1 cellular context compared by ENCODE assay signal in the genomic region with DNA sequence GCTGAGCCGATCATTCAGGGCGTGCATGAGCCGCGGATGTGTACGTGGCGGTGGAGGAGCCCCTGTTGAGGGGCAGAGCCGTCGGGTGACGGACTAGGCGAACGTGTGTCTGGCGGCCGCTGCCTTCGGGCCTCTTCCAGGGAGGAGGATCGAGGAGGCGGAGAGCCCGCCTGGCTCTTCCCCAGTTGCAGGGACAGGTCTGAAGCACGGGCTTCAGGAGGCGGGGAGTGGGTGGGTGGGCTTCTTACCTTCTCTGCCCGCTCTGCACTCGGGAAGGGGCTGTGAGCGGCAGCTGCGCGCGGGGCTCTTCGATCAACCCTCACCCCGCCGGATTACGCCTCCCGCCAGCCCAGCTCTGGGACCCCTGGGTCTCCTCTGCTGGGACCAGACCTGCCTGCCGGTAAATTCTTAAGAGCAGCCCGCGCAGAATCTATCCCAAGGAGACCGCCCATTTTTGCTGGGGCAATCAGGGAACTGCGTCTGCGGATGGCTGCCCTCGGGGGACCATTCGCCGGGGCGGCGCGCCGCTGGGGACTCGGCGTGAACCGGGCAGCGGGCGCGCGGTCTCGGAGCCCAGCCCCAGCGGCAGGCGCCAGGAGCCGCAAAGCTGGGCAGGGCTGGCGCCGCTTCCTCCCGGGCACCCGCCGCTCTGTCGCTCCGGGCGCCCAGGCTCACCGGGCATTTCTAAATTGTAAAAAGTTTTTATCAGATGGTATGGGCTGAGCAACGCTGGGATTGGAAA.
TF ChIP-seq lines count a peak whose summit lies in the region.

No MANE protein-coding gene starts in this region.

TF ChIP-seq in GM23338, 12 proteins besides CTCF, POLR2A, EP300 and RAD21 (continued from another document):
- TF ChIP-seq, protein P1, sequence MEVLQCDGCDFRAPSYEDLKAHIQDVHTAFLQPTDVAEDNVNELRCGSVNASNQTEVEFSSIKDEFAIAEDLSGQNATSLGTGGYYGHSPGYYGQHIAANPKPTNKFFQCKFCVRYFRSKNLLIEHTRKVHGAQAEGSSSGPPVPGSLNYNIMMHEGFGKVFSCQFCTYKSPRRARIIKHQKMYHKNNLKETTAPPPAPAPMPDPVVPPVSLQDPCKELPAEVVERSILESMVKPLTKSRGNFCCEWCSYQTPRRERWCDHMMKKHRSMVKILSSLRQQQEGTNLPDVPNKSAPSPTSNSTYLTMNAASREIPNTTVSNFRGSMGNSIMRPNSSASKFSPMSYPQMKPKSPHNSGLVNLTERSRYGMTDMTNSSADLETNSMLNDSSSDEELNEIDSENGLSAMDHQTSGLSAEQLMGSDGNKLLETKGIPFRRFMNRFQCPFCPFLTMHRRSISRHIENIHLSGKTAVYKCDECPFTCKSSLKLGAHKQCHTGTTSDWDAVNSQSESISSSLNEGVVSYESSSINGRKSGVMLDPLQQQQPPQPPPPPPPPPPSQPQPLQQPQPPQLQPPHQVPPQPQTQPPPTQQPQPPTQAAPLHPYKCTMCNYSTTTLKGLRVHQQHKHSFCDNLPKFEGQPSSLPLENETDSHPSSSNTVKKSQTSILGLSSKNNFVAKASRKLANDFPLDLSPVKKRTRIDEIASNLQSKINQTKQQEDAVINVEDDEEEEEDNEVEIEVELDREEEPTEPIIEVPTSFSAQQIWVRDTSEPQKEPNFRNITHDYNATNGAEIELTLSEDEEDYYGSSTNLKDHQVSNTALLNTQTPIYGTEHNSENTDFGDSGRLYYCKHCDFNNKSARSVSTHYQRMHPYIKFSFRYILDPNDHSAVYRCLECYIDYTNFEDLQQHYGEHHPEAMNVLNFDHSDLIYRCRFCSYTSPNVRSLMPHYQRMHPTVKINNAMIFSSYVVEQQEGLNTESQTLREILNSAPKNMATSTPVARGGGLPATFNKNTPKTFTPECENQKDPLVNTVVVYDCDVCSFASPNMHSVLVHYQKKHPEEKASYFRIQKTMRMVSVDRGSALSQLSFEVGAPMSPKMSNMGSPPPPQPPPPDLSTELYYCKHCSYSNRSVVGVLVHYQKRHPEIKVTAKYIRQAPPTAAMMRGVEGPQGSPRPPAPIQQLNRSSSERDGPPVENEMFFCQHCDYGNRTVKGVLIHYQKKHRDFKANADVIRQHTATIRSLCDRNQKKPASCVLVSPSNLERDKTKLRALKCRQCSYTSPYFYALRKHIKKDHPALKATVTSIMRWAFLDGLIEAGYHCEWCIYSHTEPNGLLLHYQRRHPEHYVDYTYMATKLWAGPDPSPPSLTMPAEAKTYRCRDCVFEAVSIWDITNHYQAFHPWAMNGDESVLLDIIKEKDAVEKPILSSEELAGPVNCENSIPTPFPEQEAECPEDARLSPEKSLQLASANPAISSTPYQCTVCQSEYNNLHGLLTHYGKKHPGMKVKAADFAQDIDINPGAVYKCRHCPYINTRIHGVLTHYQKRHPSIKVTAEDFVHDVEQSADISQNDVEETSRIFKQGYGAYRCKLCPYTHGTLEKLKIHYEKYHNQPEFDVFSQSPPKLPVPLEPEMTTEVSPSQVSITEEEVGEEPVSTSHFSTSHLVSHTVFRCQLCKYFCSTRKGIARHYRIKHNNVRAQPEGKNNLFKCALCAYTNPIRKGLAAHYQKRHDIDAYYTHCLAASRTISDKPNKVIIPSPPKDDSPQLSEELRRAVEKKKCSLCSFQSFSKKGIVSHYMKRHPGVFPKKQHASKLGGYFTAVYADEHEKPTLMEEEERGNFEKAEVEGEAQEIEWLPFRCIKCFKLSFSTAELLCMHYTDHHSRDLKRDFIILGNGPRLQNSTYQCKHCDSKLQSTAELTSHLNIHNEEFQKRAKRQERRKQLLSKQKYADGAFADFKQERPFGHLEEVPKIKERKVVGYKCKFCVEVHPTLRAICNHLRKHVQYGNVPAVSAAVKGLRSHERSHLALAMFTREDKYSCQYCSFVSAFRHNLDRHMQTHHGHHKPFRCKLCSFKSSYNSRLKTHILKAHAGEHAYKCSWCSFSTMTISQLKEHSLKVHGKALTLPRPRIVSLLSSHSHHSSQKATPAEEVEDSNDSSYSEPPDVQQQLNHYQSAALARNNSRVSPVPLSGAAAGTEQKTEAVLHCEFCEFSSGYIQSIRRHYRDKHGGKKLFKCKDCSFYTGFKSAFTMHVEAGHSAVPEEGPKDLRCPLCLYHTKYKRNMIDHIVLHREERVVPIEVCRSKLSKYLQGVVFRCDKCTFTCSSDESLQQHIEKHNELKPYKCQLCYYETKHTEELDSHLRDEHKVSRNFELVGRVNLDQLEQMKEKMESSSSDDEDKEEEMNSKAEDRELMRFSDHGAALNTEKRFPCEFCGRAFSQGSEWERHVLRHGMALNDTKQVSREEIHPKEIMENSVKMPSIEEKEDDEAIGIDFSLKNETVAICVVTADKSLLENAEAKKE (CRISPR knock-in tag; IDR thresholded peaks at IDR 0.05) = no peak
- TF ChIP-seq, protein P2, sequence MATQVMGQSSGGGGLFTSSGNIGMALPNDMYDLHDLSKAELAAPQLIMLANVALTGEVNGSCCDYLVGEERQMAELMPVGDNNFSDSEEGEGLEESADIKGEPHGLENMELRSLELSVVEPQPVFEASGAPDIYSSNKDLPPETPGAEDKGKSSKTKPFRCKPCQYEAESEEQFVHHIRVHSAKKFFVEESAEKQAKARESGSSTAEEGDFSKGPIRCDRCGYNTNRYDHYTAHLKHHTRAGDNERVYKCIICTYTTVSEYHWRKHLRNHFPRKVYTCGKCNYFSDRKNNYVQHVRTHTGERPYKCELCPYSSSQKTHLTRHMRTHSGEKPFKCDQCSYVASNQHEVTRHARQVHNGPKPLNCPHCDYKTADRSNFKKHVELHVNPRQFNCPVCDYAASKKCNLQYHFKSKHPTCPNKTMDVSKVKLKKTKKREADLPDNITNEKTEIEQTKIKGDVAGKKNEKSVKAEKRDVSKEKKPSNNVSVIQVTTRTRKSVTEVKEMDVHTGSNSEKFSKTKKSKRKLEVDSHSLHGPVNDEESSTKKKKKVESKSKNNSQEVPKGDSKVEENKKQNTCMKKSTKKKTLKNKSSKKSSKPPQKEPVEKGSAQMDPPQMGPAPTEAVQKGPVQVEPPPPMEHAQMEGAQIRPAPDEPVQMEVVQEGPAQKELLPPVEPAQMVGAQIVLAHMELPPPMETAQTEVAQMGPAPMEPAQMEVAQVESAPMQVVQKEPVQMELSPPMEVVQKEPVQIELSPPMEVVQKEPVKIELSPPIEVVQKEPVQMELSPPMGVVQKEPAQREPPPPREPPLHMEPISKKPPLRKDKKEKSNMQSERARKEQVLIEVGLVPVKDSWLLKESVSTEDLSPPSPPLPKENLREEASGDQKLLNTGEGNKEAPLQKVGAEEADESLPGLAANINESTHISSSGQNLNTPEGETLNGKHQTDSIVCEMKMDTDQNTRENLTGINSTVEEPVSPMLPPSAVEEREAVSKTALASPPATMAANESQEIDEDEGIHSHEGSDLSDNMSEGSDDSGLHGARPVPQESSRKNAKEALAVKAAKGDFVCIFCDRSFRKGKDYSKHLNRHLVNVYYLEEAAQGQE (IDR thresholded peaks at IDR 0.05; ENCODE audit: unreplicated experiment) = no peak
- TF ChIP-seq POLR2AphosphoS5 (IDR thresholded peaks at IDR 0.05; ENCODE audit: low read depth) (peak; percentile 37), EZH2 (IDR thresholded peaks at IDR 0.05; ENCODE audit: low read depth, unreplicated experiment) (no peak)
